Comparison of ENCODE assay signal across 8 cellular contexts in the genomic region with DNA sequence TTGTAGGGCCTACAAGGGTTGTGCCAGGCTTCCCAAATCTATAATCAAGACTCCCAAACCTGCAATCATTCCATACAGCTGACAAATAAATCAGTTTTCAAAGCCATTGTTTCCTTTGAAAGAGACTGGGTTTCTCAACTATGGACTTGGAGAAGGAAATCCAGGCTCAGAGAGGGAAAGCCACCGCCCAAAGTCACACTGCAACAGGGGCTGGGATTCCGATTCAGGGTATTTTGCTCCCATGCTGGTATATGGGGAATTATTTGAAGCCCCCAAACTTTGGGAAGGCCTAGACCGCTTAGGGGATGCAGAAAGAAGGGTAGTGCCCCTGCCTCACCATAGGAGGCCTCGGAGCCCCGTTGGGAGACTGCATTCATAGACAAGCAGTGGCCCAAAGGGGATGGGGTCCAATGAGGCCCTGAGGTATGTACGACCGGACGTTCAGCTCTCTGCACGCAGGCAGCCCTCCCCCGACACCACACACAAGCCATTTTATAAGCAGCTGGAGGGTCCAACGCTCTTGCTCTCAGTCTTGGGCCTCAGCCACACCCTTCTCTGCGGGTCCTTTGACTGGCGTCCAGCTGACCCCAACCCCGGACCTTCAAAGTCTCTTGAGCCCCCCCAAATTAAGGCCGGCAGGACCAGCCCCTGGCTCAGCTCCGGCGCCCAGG. TPM values are rescaled to one million over a fixed set of nuclear protein-coding genes. Genes with fewer than 3 reads are reported as not detected.
A peak's percentile ranks its signal among the peaks of the same experiment; 100 is the strongest.
DNase-seq lines count a peak whose midpoint lies in the region; ATAC-seq, FAIRE-seq and TF ChIP-seq lines count a peak whose summit lies in the region.

No MANE protein-coding gene starts in this region.

- H4K20me1 ChIP-seq in OCI-LY7 (ENCODE audit: insufficient read depth, low read length): no peaks in the 10 kb centered on the region

- peak overlapping the region; percentile 68 for H3K4me2 ChIP-seq in OCI-LY7 (ENCODE audit: low read length)

- BruUV-seq in OCI-LY7 (replicated peaks; lab: Mats Ljungman, UMichigan): no TSS peak

- peak overlapping the region; percentile 82 for H3K27ac Mint-ChIP-seq in type B pancreatic cell

- peak overlapping the region; percentile 59 for H3K4me3 ChIP-seq in OCI-LY7 (ENCODE audit: low read depth, low read length, poor library complexity, severe bottlenecking)
- peak overlapping the region; percentile 63 for H3K4me3 ChIP-seq in lower lobe of right lung

- intact Hi-C loops in OCI-LY7 (cut with micrococcal nuclease; ENCODE audit: unreplicated experiment) (loop anchor here (2.0 to 10.0 kb wide), 2 partner anchors 24 to 662 kb away; no protein-coding TSS in a partner anchor), lower lobe of right lung (cut with DNase I) (loop anchor here (5.0 kb wide), 1 partner anchor 35 kb away; no protein-coding TSS in a partner anchor)

- peaks cover 80% of the 10 kb centered on the region for H3K4me1 ChIP-seq in OCI-LY7 (ENCODE audit: insufficient read depth, low read length, poor library complexity, severe bottlenecking)
- H3K4me1 ChIP-seq in lower lobe of right lung: peaks cover 48% of the 10 kb centered on the region

- POLR2A ChIA-PET in OCI-LY7 (lab: Charles Lee): interaction anchor here (0.6 to 1.0 kb wide), 3 partner anchors 15 to 705 kb away, joined by 3 to 6 read pairs (median 5); no protein-coding TSS in a partner anchor

- H3K27me3 Mint-ChIP-seq in type B pancreatic cell: peaks cover 14% of the 10 kb centered on the region

- H3K27me3 ChIP-seq in lower lobe of right lung (ENCODE audit: low read depth): no peaks in the 10 kb centered on the region

- no peak for FAIRE-seq in H54 (lab: Jason Lieb, UNC)

- no peaks in the 10 kb centered on the region for H3K9me3 Mint-ChIP-seq in type B pancreatic cell

- TF ChIP-seq CTCF in OCI-LY7 (conservative IDR thresholded peaks at IDR 0.05; ENCODE audit: low read length) (no peak), lower lobe of right lung (IDR thresholded peaks at IDR 0.05) (no peak), type B pancreatic cell (conservative IDR thresholded peaks at IDR 0.05) (peak; percentile 21)

- DNase-seq in activated CD8-positive, alpha-beta memory T cell treated with anti-CD3 and anti-CD28 coated beads, Interleukin-2, amount 50 U/mL, for 48 hours: peak; percentile 65
- DNase-seq in activated CD8-positive, alpha-beta memory T cell treated with anti-CD3 and anti-CD28 coated beads, Interleukin-2, amount 50 U/mL, for 4 hours: no peak
- DNase-seq in OCI-LY7 (ENCODE audit: low spot score): no peak
- peak; percentile 16 for DNase-seq in central memory CD4-positive, alpha-beta T cell
- no peak for DNase-seq in lower lobe of right lung
- no peak for DNase-seq in type B pancreatic cell (ENCODE audit: extremely low spot score, unreplicated experiment)
- DNase-seq in UCSD-AML1 (lab: John Stamatoyannopoulos, UW; ENCODE audit: unreplicated experiment): no peak
- no peak for DNase-seq in H54 (ENCODE audit: insufficient read length, low spot score)

- peaks cover 28% of the 10 kb centered on the region for H3K4me1 Mint-ChIP-seq in type B pancreatic cell (ENCODE audit: unreplicated experiment)

- H2AFZ ChIP-seq in OCI-LY7 (ENCODE audit: low read length): peak overlapping the region; percentile 72; the same call in 1 of the 2 replicates

- H3K79me2 ChIP-seq in OCI-LY7 (ENCODE audit: insufficient read depth, low read depth, low read length): no peaks in the 10 kb centered on the region

- no peak for TF ChIP-seq POLR2A in H54 (IDR thresholded peaks at IDR 0.05; ENCODE audit: low read depth, low read length)

- CTCF ChIA-PET in OCI-LY7 (lab: Charles Lee; ENCODE audit: unreplicated experiment): interaction anchor here (1.4 kb wide), 2 partner anchors 11 to 41 kb away, joined by 3 to 4 read pairs; no protein-coding TSS in a partner anchor

- no peaks in the 10 kb centered on the region for H3K36me3 Mint-ChIP-seq in type B pancreatic cell

- H3K4me3 Mint-ChIP-seq in type B pancreatic cell: peak overlapping the region; percentile 90

- ATAC-seq in lower lobe of right lung: peak; percentile 45 to 51

- H3K9me3 ChIP-seq in OCI-LY7 (ENCODE audit: low read length): no peaks in the 10 kb centered on the region
- no peaks in the 10 kb centered on the region for H3K9me3 ChIP-seq in lower lobe of right lung

- H3K27ac ChIP-seq in OCI-LY7 (ENCODE audit: low read depth, low read length, poor library complexity, severe bottlenecking) (peak overlapping the region; percentile 68), lower lobe of right lung (peak overlapping the region; percentile 84)

- H3K36me3 ChIP-seq in OCI-LY7 (ENCODE audit: insufficient read depth, low read length) (no peaks in the 10 kb centered on the region), lower lobe of right lung (no peaks in the 10 kb centered on the region)

- no peaks in the 10 kb centered on the region for H3K9me2 ChIP-seq in OCI-LY7 (ENCODE audit: insufficient read depth, low read length)

RNA-seq across cellular contexts. Expression of a gene that starts 0.7 kb away (rescaled TPM):
- total RNA-seq in OCI-LY7 (2014; rRNA removed; shearing (Covaris generic)): 26.1 and 35.6 TPM in 2 replicates
- total RNA-seq in OCI-LY7 (2022) (52.9 and 74.1 TPM in 2 replicates), lower lobe of right lung (120 TPM), type B pancreatic cell (ENCODE audit: low replicate concordance) (42.8 and 200 TPM in 2 replicates)

Comparison
In these comparisons a context has a peak if more than half of its experiments do, and no peak if none do; other contexts are left out.
1. DNase-seq: peak in activated CD8-positive, alpha-beta memory T cell treated with anti-CD3 and anti-CD28 coated beads, Interleukin-2, amount 50 U/mL, for 48 hours (single experiment) and central memory CD4-positive, alpha-beta T cell (single experiment); none in activated CD8-positive, alpha-beta memory T cell treated with anti-CD3 and anti-CD28 coated beads, Interleukin-2, amount 50 U/mL, for 4 hours (single experiment), OCI-LY7 (single experiment), lower lobe of right lung (single experiment), type B pancreatic cell (single experiment), UCSD-AML1 (single experiment) and H54 (single experiment).